In the genomic region with DNA sequence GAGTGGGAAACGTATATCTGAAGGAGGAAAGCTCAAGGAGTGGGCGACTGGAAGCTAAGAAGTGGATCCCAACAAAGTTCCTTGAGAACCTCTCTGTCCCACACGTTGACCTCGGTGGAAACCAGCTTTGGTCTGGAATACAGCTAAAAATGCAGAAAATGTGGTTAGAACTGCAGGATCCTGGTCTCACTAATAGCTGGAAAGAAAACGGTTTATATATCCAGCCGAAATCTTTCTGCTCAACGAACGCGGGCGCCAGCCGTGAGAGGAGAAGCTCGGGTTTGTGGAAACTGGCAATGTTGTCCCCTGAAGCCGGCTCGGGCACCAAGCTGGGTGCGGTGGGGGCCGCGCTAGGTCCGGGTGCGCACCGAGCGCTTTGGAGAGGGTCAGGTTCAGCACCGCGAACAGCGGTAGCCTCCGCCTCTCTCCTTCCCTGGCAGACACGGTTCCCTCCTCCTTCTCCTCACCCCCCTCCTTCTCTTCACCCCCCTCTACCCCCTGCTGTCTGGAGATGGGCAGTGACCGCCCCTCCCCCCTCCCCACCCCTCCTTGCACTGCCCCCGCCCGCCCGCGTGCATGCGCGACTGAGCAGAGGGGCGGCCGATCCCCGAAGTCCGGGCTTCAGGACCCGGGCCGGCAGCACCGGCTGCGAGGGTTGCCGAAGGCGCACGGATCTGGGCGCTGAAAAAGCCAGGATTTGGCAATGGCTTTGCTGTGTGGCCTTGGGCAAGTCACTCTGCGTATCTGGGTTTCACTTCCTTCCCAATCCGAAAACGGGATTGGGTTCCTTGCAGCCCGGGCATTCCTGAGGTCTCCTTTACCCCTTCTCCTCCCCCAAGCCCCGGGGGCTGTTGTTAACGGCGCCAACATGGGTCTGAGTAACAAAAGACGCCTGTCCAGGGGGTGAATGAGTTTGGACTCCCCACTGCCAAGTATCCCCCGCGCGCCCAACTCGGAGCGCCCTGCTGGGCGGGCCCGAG, we compare ENCODE assay signal across 9 cellular contexts. TPM values are rescaled to one million over a fixed set of nuclear protein-coding genes. Genes with fewer than 3 reads are reported as not detected.
A peak's percentile ranks its signal among the peaks of the same experiment; 100 is the strongest.
DNase-seq lines count a peak whose midpoint lies in the region; ATAC-seq and TF ChIP-seq lines count a peak whose summit lies in the region.
"Had no signal": no experiment of that assay in that cellular context is flagged by ENCODE, and none has a peak within 500 bp of the region (broad histone marks: within the 10 kb centered on the region; RNA-seq: fewer than 3 reads in every experiment).

A gene with protein sequence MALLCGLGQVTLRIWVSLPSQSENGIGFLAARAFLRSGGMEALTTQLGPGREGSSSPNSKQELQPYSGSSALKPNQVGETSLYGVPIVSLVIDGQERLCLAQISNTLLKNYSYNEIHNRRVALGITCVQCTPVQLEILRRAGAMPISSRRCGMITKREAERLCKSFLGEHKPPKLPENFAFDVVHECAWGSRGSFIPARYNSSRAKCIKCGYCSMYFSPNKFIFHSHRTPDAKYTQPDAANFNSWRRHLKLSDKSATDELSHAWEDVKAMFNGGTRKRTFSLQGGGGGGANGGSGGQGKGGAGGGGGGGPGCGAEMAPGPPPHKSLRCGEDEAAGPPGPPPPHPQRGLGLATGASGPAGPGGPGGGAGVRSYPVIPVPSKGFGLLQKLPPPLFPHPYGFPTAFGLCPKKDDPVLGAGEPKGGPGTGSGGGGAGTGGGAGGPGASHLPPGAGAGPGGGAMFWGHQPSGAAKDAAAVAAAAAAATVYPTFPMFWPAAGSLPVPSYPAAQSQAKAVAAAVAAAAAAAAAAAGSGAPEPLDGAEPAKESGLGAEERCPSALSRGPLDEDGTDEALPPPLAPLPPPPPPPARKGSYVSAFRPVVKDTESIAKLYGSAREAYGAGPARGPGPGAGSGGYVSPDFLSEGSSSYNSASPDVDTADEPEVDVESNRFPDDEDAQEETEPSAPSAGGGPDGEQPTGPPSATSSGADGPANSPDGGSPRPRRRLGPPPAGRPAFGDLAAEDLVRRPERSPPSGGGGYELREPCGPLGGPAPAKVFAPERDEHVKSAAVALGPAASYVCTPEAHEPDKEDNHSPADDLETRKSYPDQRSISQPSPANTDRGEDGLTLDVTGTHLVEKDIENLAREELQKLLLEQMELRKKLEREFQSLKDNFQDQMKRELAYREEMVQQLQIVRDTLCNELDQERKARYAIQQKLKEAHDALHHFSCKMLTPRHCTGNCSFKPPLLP (plus strand): TSS at position 610 of the 980 bp plus-strand sequence. CDS start 94 bp downstream, at position 704.

- no peak within 1 kb of the TSS for H3K27ac ChIP-seq in sigmoid colon
- H3K27ac ChIP-seq: BLaER1 treated with 17β-estradiol and CSF1 and Interleukin-3, amounts not matched to agents 10 nM and 100 nM had no signal

- peaks cover 98 to 100% (median 100%) of the 10 kb centered on the region in 3 donors for H3K27me3 ChIP-seq in sigmoid colon

- H3K36me3 ChIP-seq in sigmoid colon: no peaks in the 10 kb centered on the region

- TF ChIP-seq POLR2A in sigmoid colon (IDR thresholded peaks at IDR 0.05): no peak

- H3K4me1 ChIP-seq in sigmoid colon: peaks cover 0 to 85% (median 70%) of the 10 kb centered on the region in 4 donors

- peak within 1 kb of the TSS; percentile 84 for H3K27ac Mint-ChIP-seq in T-helper 17 cell

- intact Hi-C loops in sigmoid colon (cut with DNase I): no loop called here

- peak within 1 kb of the TSS; percentile 85 for H3K4me3 Mint-ChIP-seq in T-helper 17 cell

- 3% methylated on average over 60 of the region's 60 CpGs for WGBS in sigmoid colon, 2 donors

- no peak for TF ChIP-seq EP300 in sigmoid colon (IDR thresholded peaks at IDR 0.05)

- peak; percentile 32 for DNase-seq in NCI-H2227 (lab: John Stamatoyannopoulos, UW; ENCODE audit: unreplicated experiment)
- no peak for DNase-seq in NCI-H2227 treated with DMSO at 0.1 percent for 48 hours (lab: John Stamatoyannopoulos, UW)
- no peak for DNase-seq in T-helper 17 cell
- DNase-seq in fibroblast of villous mesenchyme (ENCODE audit: low read depth): peak; percentile 39
- peak; percentile 57 for DNase-seq in sigmoid colon
- no peak for DNase-seq in NCI-H2029 (lab: John Stamatoyannopoulos, UW)
- DNase-seq in GF-D8 (lab: John Stamatoyannopoulos, UW): no peak
- DNase-seq in occipital lobe (lab: John Stamatoyannopoulos, UW): no peak

- ATAC-seq in T-helper 17 cell: no peak

- peaks cover 43% of the 10 kb centered on the region for H3K4me1 Mint-ChIP-seq in T-helper 17 cell

- H3K9me3 ChIP-seq in T-helper 17 cell (ENCODE audit: control insufficient read depth, low read length, poor library complexity, severe bottlenecking) (no peaks in the 10 kb centered on the region), sigmoid colon (no peaks in the 10 kb centered on the region)

- peaks cover 70% of the 10 kb centered on the region for H3K27me3 Mint-ChIP-seq in T-helper 17 cell

- peaks cover 14% of the 10 kb centered on the region for H3K36me3 Mint-ChIP-seq in T-helper 17 cell (ENCODE audit: low read depth)

- H3K4me3 ChIP-seq in fibroblast of villous mesenchyme (ENCODE audit: low read depth, low read length) (no peak within 1 kb of the TSS), sigmoid colon (peak within 1 kb of the TSS in 2 of 4 donors; percentile 8 to 16)

- TF ChIP-seq CTCF in fibroblast of villous mesenchyme (IDR thresholded peaks at IDR 0.05; ENCODE audit: insufficient read depth, low read depth, low read length): no peak
- TF ChIP-seq CTCF in sigmoid colon (IDR thresholded peaks at IDR 0.05): no peak

RNA-seq across cellular contexts. Expression of the gene that starts here (rescaled TPM):
- 1 to 10 TPM; 2.2 to 2.7 TPM for total RNA-seq in T-helper 17 cell
- total RNA-seq in fibroblast of villous mesenchyme: 0.32 TPM in 1 of 2 replicates, not detected in the other
- 1 to 10 TPM in 2 of 4 donors, under 1 TPM in 1, not detected in 1; 0.99 to 1.6 (median 1.1) TPM for total RNA-seq in sigmoid colon
- polyA plus RNA-seq in sigmoid colon: under 1 TPM in 1 of 3 donors, not detected in 2; 0.25 TPM
- total RNA-seq in occipital lobe: 0.16 TPM

Comparison
In these comparisons a context has a peak if more than half of its experiments do, and no peak if none do; other contexts are left out.
1. DNase-seq: peak in NCI-H2227 (single experiment) and sigmoid colon (single experiment); none in NCI-H2227 treated with DMSO at 0.1 percent for 48 hours (single experiment), T-helper 17 cell (0 of 3), NCI-H2029 (single experiment), GF-D8 (single experiment) and occipital lobe (single experiment).
2. Peak in DNase-seq in fibroblast of villous mesenchyme; RNA of the gene not detected or under 1 TPM.